In the genomic region with DNA sequence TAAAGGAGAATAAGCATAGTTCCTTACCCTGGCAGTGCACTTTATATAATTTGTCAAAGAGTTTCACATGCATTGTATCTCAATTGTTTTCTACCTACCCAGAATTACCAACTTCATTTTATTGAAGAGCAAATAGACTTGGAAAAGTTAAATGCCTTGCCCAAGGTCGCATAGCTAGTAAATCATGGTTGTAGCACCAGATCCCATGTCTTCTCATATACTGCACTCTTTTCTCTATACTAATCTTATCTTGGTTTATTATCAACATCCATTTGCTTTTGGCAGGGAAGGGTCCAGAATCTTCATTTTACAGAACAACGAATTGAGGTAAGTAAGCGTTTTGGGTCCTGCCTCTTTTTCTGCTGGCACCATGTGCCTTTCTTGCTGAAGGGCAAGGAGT, we compare ENCODE assay signal across 1 cellular context. TPM values are rescaled to one million over a fixed set of nuclear protein-coding genes. Genes with fewer than 3 reads are reported as not detected.
"Had no signal": no experiment of that assay in that cellular context is flagged by ENCODE, and none has a peak within 500 bp of the region (broad histone marks: within the 10 kb centered on the region; RNA-seq: fewer than 3 reads in every experiment).

No MANE protein-coding gene starts in this region.

RNA-seq across cellular contexts. Expression of a gene that starts 46.9 kb away (rescaled TPM):
- total RNA-seq: fibroblast of villous mesenchyme had no signal
